In genomic region chr5:39231705-39232525, GRCh38 we compare ENCODE assay signal across 1 cellular context.
A peak's percentile ranks its signal among the peaks of the same experiment; 100 is the strongest.
TF ChIP-seq lines count a peak whose summit lies in the region.

No MANE protein-coding gene starts in this region.

TF ChIP-seq in HepG2, 621 proteins besides CTCF, POLR2A, EP300 and RAD21 (continued from another document):
- TF ChIP-seq, protein P1, sequence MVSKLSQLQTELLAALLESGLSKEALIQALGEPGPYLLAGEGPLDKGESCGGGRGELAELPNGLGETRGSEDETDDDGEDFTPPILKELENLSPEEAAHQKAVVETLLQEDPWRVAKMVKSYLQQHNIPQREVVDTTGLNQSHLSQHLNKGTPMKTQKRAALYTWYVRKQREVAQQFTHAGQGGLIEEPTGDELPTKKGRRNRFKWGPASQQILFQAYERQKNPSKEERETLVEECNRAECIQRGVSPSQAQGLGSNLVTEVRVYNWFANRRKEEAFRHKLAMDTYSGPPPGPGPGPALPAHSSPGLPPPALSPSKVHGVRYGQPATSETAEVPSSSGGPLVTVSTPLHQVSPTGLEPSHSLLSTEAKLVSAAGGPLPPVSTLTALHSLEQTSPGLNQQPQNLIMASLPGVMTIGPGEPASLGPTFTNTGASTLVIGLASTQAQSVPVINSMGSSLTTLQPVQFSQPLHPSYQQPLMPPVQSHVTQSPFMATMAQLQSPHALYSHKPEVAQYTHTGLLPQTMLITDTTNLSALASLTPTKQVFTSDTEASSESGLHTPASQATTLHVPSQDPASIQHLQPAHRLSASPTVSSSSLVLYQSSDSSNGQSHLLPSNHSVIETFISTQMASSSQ (IDR thresholded peaks at IDR 0.05; ENCODE audit: low read depth): no peak
- TF ChIP-seq, protein P1 (CRISPR knock-in tag; IDR thresholded peaks at IDR 0.05; ENCODE audit: borderline replicate concordance): peak; percentile 24; the same call in 1 of the 2 replicates
- TF ChIP-seq THRA (CRISPR knock-in tag; IDR thresholded peaks at IDR 0.05; ENCODE audit: borderline replicate concordance) (no peak), NCOR1 (IDR thresholded peaks at IDR 0.05; ENCODE audit: borderline replicate concordance, low read length) (peak; percentile 38; the same call in 1 of the 2 replicates), NCOA2 (CRISPR knock-in tag; IDR thresholded peaks at IDR 0.05) (peak; percentile 64), RARA (CRISPR knock-in tag; IDR thresholded peaks at IDR 0.05) (peak; percentile 92), SIX4 (CRISPR knock-in tag; IDR thresholded peaks at IDR 0.05) (no peak), ARID5B (CRISPR knock-in tag; IDR thresholded peaks at IDR 0.05) (peak; percentile 82), REL (CRISPR knock-in tag; conservative IDR thresholded peaks at IDR 0.05) (no peak), KDM1A (CRISPR knock-in tag; IDR thresholded peaks at IDR 0.05) (peak; percentile 53; the same call in 1 of the 2 replicates), HNF4A (CRISPR knock-in tag; IDR thresholded peaks at IDR 0.05) (peak; percentile 25; the same call in 1 of the 2 replicates), THAP11 (CRISPR knock-in tag; IDR thresholded peaks at IDR 0.05) (0 out of 2 replicates have a peak, but pooled peaks have one; percentile 26), ZNF3 (CRISPR knock-in tag; IDR thresholded peaks at IDR 0.05) (0 out of 2 replicates have a peak, but pooled peaks have one; percentile 33), TEAD3 (CRISPR knock-in tag; optimal IDR thresholded peaks at IDR 0.05; ENCODE audit: borderline replicate concordance) (peak; percentile 8), RFX3 (CRISPR knock-in tag; IDR thresholded peaks at IDR 0.05) (no peak), RXRB (CRISPR knock-in tag; IDR thresholded peaks at IDR 0.05; ENCODE audit: borderline replicate concordance) (0 out of 2 replicates have a peak, but pooled peaks have one; percentile 19), NR2F6 (IDR thresholded peaks at IDR 0.05) (peak; percentile 96), NR2F6 (CRISPR knock-in tag; IDR thresholded peaks at IDR 0.05) (peak; percentile 96), ZNF598 (CRISPR knock-in tag; IDR thresholded peaks at IDR 0.05; ENCODE audit: borderline replicate concordance) (no peak), ZNF720 (CRISPR knock-in tag; IDR thresholded peaks at IDR 0.05) (no peak), BCL6 (CRISPR knock-in tag; IDR thresholded peaks at IDR 0.05) (peak; percentile 68), ZNF792 (CRISPR knock-in tag; IDR thresholded peaks at IDR 0.05) (no peak), SOX6 (IDR thresholded peaks at IDR 0.05) (no peak), SOX6 (CRISPR knock-in tag; IDR thresholded peaks at IDR 0.05) (peak; percentile 97), TARDBP (CRISPR knock-in tag; IDR thresholded peaks at IDR 0.05) (0 out of 2 replicates have a peak, but pooled peaks have one; percentile 23), MAFG (CRISPR knock-in tag; IDR thresholded peaks at IDR 0.05) (no peak), GATAD2A (CRISPR knock-in tag; IDR thresholded peaks at IDR 0.05) (peak; percentile 78), ZNF703 (CRISPR knock-in tag; IDR thresholded peaks at IDR 0.05; ENCODE audit: borderline replicate concordance) (no peak), ZNF331 (CRISPR knock-in tag; IDR thresholded peaks at IDR 0.05) (0 out of 2 replicates have a peak, but pooled peaks have one; percentile 11), ZBTB37 (CRISPR knock-in tag; IDR thresholded peaks at IDR 0.05) (no peak), ZBTB1 (CRISPR knock-in tag; IDR thresholded peaks at IDR 0.05; ENCODE audit: borderline replicate concordance) (no peak), ATM (IDR thresholded peaks at IDR 0.05; ENCODE audit: borderline replicate concordance) (no peak), ZNF780A (CRISPR knock-in tag; IDR thresholded peaks at IDR 0.05) (no peak), LRRFIP1 (CRISPR knock-in tag; conservative IDR thresholded peaks at IDR 0.05) (no peak), PHF8 (CRISPR knock-in tag; IDR thresholded peaks at IDR 0.05) (no peak), NR2F1 (CRISPR knock-in tag; IDR thresholded peaks at IDR 0.05) (peak; percentile 88), CEBPB (IDR thresholded peaks at IDR 0.05; ENCODE audit: borderline replicate concordance, low read depth, low read length) (peak; percentile 47; the same call in 1 of the 2 replicates), CEBPG (CRISPR knock-in tag; IDR thresholded peaks at IDR 0.05) (peak; percentile 71), SOX13 (IDR thresholded peaks at IDR 0.05) (peak; percentile 98), SOX13 (CRISPR knock-in tag; conservative IDR thresholded peaks at IDR 0.05 in 1 of 2, IDR thresholded peaks at IDR 0.05 in 1 of 2) (peak in 1 of 2 experiments; percentile 100; a peak in 2 of 4 replicates)
- TF ChIP-seq, protein P2, sequence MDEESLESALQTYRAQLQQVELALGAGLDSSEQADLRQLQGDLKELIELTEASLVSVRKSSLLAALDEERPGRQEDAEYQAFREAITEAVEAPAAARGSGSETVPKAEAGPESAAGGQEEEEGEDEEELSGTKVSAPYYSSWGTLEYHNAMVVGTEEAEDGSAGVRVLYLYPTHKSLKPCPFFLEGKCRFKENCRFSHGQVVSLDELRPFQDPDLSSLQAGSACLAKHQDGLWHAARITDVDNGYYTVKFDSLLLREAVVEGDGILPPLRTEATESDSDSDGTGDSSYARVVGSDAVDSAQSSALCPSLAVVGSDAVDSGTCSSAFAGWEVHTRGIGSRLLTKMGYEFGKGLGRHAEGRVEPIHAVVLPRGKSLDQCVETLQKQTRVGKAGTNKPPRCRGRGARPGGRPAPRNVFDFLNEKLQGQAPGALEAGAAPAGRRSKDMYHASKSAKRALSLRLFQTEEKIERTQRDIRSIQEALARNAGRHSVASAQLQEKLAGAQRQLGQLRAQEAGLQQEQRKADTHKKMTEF (CRISPR knock-in tag; IDR thresholded peaks at IDR 0.05): 0 out of 2 replicates have a peak, but pooled peaks have one; percentile 30
- TF ChIP-seq, protein P3, sequence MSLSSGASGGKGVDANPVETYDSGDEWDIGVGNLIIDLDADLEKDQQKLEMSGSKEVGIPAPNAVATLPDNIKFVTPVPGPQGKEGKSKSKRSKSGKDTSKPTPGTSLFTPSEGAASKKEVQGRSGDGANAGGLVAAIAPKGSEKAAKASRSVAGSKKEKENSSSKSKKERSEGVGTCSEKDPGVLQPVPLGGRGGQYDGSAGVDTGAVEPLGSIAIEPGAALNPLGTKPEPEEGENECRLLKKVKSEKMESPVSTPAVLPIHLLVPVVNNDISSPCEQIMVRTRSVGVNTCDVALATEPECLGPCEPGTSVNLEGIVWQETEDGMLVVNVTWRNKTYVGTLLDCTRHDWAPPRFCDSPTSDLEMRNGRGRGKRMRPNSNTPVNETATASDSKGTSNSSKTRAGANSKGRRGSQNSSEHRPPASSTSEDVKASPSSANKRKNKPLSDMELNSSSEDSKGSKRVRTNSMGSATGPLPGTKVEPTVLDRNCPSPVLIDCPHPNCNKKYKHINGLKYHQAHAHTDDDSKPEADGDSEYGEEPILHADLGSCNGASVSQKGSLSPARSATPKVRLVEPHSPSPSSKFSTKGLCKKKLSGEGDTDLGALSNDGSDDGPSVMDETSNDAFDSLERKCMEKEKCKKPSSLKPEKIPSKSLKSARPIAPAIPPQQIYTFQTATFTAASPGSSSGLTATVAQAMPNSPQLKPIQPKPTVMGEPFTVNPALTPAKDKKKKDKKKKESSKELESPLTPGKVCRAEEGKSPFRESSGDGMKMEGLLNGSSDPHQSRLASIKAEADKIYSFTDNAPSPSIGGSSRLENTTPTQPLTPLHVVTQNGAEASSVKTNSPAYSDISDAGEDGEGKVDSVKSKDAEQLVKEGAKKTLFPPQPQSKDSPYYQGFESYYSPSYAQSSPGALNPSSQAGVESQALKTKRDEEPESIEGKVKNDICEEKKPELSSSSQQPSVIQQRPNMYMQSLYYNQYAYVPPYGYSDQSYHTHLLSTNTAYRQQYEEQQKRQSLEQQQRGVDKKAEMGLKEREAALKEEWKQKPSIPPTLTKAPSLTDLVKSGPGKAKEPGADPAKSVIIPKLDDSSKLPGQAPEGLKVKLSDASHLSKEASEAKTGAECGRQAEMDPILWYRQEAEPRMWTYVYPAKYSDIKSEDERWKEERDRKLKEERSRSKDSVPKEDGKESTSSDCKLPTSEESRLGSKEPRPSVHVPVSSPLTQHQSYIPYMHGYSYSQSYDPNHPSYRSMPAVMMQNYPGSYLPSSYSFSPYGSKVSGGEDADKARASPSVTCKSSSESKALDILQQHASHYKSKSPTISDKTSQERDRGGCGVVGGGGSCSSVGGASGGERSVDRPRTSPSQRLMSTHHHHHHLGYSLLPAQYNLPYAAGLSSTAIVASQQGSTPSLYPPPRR (CRISPR knock-in tag; IDR thresholded peaks at IDR 0.05; ENCODE audit: borderline replicate concordance): no peak
